Comparison of ENCODE assay signal across 1 cellular context in the genomic region with DNA sequence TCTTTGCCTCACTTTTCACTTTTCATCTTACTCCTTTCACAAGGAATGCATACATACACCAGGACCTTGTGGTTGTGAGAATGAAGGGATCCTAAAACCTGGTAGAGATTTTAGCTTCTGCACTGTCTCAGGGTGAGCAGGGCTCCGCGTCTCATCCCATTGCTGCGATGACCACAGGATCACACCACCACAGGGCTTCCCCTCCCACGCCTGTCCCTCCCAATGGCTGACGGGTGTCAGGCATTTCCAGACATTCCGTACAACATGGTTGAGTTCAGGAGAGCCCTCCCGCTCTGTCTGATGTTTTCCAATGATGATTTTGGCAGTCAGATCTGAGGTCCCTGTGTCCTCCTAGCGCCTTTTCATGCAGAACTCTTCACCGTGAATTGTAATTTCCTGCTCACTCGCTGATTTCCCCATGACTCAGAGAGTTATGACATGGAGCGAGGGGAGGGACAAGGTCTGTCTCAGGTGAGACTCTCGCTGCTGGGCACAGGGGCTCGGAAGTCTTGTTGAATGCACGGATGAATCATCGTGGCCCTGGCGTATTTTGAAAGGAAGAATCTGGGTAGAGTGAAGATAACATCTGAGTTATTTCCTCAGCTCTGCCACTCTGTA.
TF ChIP-seq lines count a peak whose summit lies in the region.

No MANE protein-coding gene starts in this region.

TF ChIP-seq in HCT116, 20 proteins besides CTCF, POLR2A, EP300 and RAD21 (continued from another document):
- TF ChIP-seq, protein P1, sequence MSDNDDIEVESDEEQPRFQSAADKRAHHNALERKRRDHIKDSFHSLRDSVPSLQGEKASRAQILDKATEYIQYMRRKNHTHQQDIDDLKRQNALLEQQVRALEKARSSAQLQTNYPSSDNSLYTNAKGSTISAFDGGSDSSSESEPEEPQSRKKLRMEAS (IDR thresholded peaks at IDR 0.05): no peak
- TF ChIP-seq CEBPB (IDR thresholded peaks at IDR 0.05; ENCODE audit: low read depth) (peak; percentile 80), EZH2phosphoT487 (IDR thresholded peaks at IDR 0.05; ENCODE audit: borderline replicate concordance) (no peak), ELF1 (IDR thresholded peaks at IDR 0.05; ENCODE audit: borderline replicate concordance, low read depth) (no peak), POLR2AphosphoS5 (IDR thresholded peaks at IDR 0.05; ENCODE audit: low read depth, low read length) (peak; percentile 32), ZNF274 (IDR thresholded peaks at IDR 0.05; ENCODE audit: low read depth, low read length) (no peak), SRF (IDR thresholded peaks at IDR 0.05; ENCODE audit: low read depth) (no peak), EGR1 (IDR thresholded peaks at IDR 0.05; ENCODE audit: low read depth) (peak; percentile 83), SP1 (IDR thresholded peaks at IDR 0.05; ENCODE audit: low read depth) (peak; percentile 72), TCF7L2 (IDR thresholded peaks at IDR 0.05; ENCODE audit: borderline replicate concordance, extremely low read depth, insufficient read depth, insufficient read length) (peak; percentile 69), ZFX (IDR thresholded peaks at IDR 0.05) (no peak), EZH2 (IDR thresholded peaks at IDR 0.05) (no peak)
- TF ChIP-seq, protein P2, sequence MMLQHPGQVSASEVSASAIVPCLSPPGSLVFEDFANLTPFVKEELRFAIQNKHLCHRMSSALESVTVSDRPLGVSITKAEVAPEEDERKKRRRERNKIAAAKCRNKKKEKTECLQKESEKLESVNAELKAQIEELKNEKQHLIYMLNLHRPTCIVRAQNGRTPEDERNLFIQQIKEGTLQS (IDR thresholded peaks at IDR 0.05): no peak
- TF ChIP-seq, protein P3, sequence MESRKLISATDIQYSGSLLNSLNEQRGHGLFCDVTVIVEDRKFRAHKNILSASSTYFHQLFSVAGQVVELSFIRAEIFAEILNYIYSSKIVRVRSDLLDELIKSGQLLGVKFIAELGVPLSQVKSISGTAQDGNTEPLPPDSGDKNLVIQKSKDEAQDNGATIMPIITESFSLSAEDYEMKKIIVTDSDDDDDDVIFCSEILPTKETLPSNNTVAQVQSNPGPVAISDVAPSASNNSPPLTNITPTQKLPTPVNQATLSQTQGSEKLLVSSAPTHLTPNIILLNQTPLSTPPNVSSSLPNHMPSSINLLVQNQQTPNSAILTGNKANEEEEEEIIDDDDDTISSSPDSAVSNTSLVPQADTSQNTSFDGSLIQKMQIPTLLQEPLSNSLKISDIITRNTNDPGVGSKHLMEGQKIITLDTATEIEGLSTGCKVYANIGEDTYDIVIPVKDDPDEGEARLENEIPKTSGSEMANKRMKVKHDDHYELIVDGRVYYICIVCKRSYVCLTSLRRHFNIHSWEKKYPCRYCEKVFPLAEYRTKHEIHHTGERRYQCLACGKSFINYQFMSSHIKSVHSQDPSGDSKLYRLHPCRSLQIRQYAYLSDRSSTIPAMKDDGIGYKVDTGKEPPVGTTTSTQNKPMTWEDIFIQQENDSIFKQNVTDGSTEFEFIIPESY (IDR thresholded peaks at IDR 0.05; ENCODE audit: extremely low read depth, insufficient replicate concordance, low read length): no peak
TF ChIP-seq in HCT116: peak in this region for 9.
